ENCODE assay signal across 9 cellular contexts in genomic region chr18:58225101-58225500, GRCh38.
DNase-seq lines count a peak whose midpoint lies in the region; ATAC-seq and FAIRE-seq lines count a peak whose summit lies in the region.
"Had no signal": no experiment of that assay in that cellular context is flagged by ENCODE, and none has a peak within 500 bp of the region (broad histone marks: within the 10 kb centered on the region; RNA-seq: fewer than 3 reads in every experiment).

No MANE protein-coding gene starts in this region.

- intact Hi-C loops in activated CD4-positive, alpha-beta T cell treated with anti-CD3 and anti-CD28 coated beads, Interleukin-2, amount 10 ng/mL, durations not matched to agents 24 days and 14 days (cut with micrococcal nuclease): no loop called here

- H3K27me3 Mint-ChIP-seq in activated CD4-positive, alpha-beta T cell treated with anti-CD3 and anti-CD28 coated beads, Interleukin-2, amount 10 ng/mL, durations not matched to agents 24 days and 14 days: peaks cover 8% of the 10 kb centered on the region
- H3K27me3 Mint-ChIP-seq: brain had no signal

- peak; percentile 26 for DNase-seq in GM19239 (ENCODE audit: insufficient read length, low spot score)
- DNase-seq in activated naive CD8-positive, alpha-beta T cell treated with anti-CD3 and anti-CD28 coated beads, Interleukin-2, amount 50 U/mL, for 16 hours (ENCODE audit: low read depth, low spot score): peak; percentile 14
- peak; percentile 16 to 18 for DNase-seq in stimulated activated CD8-positive, alpha-beta memory T cell treated with anti-CD3 and anti-CD28 coated beads, Interleukin-15, amount 100 ng/mL, for 48 hours (ENCODE audit: low read depth in 2 of 2)
- no peak for DNase-seq in GM19238 (ENCODE audit: insufficient read length, low spot score)
- DNase-seq in NCI-H524 treated with DMSO at 0.1 percent for 48 hours (lab: John Stamatoyannopoulos, UW): no peak
- DNase-seq in activated CD4-positive, alpha-beta T cell treated with anti-CD3 and anti-CD28 coated beads, Interleukin-2, amount 10 ng/mL, durations not matched to agents 24 days and 14 days: no peak

- H3K4me1 Mint-ChIP-seq in activated CD4-positive, alpha-beta T cell treated with anti-CD3 and anti-CD28 coated beads, Interleukin-2, amount 10 ng/mL, durations not matched to agents 24 days and 14 days: no peaks in the 10 kb centered on the region

- H3K27ac Mint-ChIP-seq in activated CD4-positive, alpha-beta T cell treated with anti-CD3 and anti-CD28 coated beads, Interleukin-2, amount 10 ng/mL, durations not matched to agents 24 days and 14 days: no peak overlapping the region
- H3K27ac Mint-ChIP-seq: neural progenitor cell had no signal

- ATAC-seq in HG02884 (IDR thresholded peaks at IDR 0.05; ENCODE audit: unreplicated experiment): peak; percentile 88

- no peaks in the 10 kb centered on the region for H3K9me3 Mint-ChIP-seq in activated CD4-positive, alpha-beta T cell treated with anti-CD3 and anti-CD28 coated beads, Interleukin-2, amount 10 ng/mL, durations not matched to agents 24 days and 14 days
- H3K9me3 Mint-ChIP-seq: neural progenitor cell had no signal

- FAIRE-seq in GM19239 (lab: Jason Lieb, UNC): peak; percentile 76

- H3K36me3 Mint-ChIP-seq in activated CD4-positive, alpha-beta T cell treated with anti-CD3 and anti-CD28 coated beads, Interleukin-2, amount 10 ng/mL, durations not matched to agents 24 days and 14 days (ENCODE audit: low read depth): no peaks in the 10 kb centered on the region

- no peak overlapping the region for H3K4me3 Mint-ChIP-seq in activated CD4-positive, alpha-beta T cell treated with anti-CD3 and anti-CD28 coated beads, Interleukin-2, amount 10 ng/mL, durations not matched to agents 24 days and 14 days
- H3K4me3 Mint-ChIP-seq: neural progenitor cell had no signal

Comparison
In these comparisons a context has a peak if more than half of its experiments do, and no peak if none do; other contexts are left out.
1. DNase-seq: peak in GM19239 (single experiment), activated naive CD8-positive, alpha-beta T cell treated with anti-CD3 and anti-CD28 coated beads, Interleukin-2, amount 50 U/mL, for 16 hours (single experiment) and stimulated activated CD8-positive, alpha-beta memory T cell treated with anti-CD3 and anti-CD28 coated beads, Interleukin-15, amount 100 ng/mL, for 48 hours (2 of 2); none in GM19238 (single experiment), NCI-H524 treated with DMSO at 0.1 percent for 48 hours (single experiment) and activated CD4-positive, alpha-beta T cell treated with anti-CD3 and anti-CD28 coated beads, Interleukin-2, amount 10 ng/mL, durations not matched to agents 24 days and 14 days (single experiment).